14 cellular contexts compared by ENCODE assay signal in genomic region chr7:116687801-116688201, GRCh38. TPM values are rescaled to one million over a fixed set of nuclear protein-coding genes. Genes with fewer than 3 reads are reported as not detected.
DNase-seq lines count a peak whose midpoint lies in the region; ATAC-seq and FAIRE-seq lines count a peak whose summit lies in the region.
"Had no signal": no experiment of that assay in that cellular context is flagged by ENCODE, and none has a peak within 500 bp of the region (broad histone marks: within the 10 kb centered on the region; RNA-seq: fewer than 3 reads in every experiment).

No MANE protein-coding gene starts in this region.

- DNase-seq in ELR (ENCODE audit: low read depth) = peak; percentile 91
- DNase-seq in RCC 7860 (ENCODE audit: low spot score) = peak; percentile 84
- peak; percentile 36 for DNase-seq in fibroblast of gingiva (ENCODE audit: low read depth)
- DNase-seq in trophoblast cell = peak in 1 of 2 donors; percentile 29
- no peak for DNase-seq in NCI-H2227 treated with DMSO at 0.1 percent for 48 hours (lab: John Stamatoyannopoulos, UW)
- no peak for DNase-seq in mucosa of gallbladder (ENCODE audit: low spot score)
- no peak for DNase-seq in NCI-H2171 treated with DMSO at 0.1 percent for 48 hours (lab: John Stamatoyannopoulos, UW)
- DNase-seq: activated T-cell treated with anti-CD3 and anti-CD28 coated beads, Interleukin-2, amount 50 U/mL, for 24 hours; H9; lower lobe of right lung; NCI-H524 treated with DMSO at 0.1 percent for 48 hours had no signal

- no peak for ATAC-seq in GM21447 (IDR thresholded peaks at IDR 0.05; ENCODE audit: unreplicated experiment)

- H3K9ac ChIP-seq in trophoblast cell (ENCODE audit: low read length) = no peak overlapping the region

- no peak overlapping the region for H4K91ac ChIP-seq in trophoblast cell (ENCODE audit: low read depth, low read length)

- H3K4me1 ChIP-seq in trophoblast cell (ENCODE audit: control insufficient read depth in 1 of 2, insufficient read depth in 2 of 2, low read length in 2 of 2) = peaks cover 3% of the 10 kb centered on the region in 2 experiments
- H3K4me1 ChIP-seq: lower lobe of right lung had no signal

- no peaks in the 10 kb centered on the region for H3K27me3 ChIP-seq in trophoblast cell (ENCODE audit: insufficient read depth, low read length)
- H3K27me3 ChIP-seq: suprapubic skin had no signal

- peak overlapping the region; percentile 36 for H4K12ac ChIP-seq in trophoblast cell (ENCODE audit: low read depth, low read length)

- H3K27ac ChIP-seq in trophoblast cell (ENCODE audit: low read depth, low read length) = no peak overlapping the region
- H3K27ac ChIP-seq: HL-60, lower lobe of right lung, suprapubic skin had no signal

- H3K36me3 ChIP-seq in trophoblast cell (ENCODE audit: control insufficient read depth in 1 of 2, insufficient read depth in 2 of 2, low read length in 2 of 2) = no peaks in the 10 kb centered on the region
- H3K36me3 ChIP-seq: lower lobe of right lung, suprapubic skin had no signal

- H3K79me2 ChIP-seq in trophoblast cell (ENCODE audit: control insufficient read depth, insufficient read depth, low read length, poor library complexity) = no peaks in the 10 kb centered on the region

- H3K14ac ChIP-seq in trophoblast cell (ENCODE audit: low read length) = no peak overlapping the region

- no peak overlapping the region for H3K4me2 ChIP-seq in trophoblast cell (ENCODE audit: low read length)

- peak overlapping the region; percentile 71 for H2AFZ ChIP-seq in trophoblast cell (ENCODE audit: insufficient read depth, low read length, poor library complexity)

- no peaks in the 10 kb centered on the region for H3K9me3 ChIP-seq in trophoblast cell (ENCODE audit: insufficient read depth, low read depth, low read length)
- H3K9me3 ChIP-seq: lower lobe of right lung, suprapubic skin had no signal

- H2AK5ac ChIP-seq in trophoblast cell (ENCODE audit: low read length) = no peak overlapping the region

- WGBS in trophoblast cell (ENCODE audit: extremely low coverage, insufficient coverage, insufficient read length) = no CpG with 5 or more reads among the region's 7 CpGs

- H2BK12ac ChIP-seq in trophoblast cell (ENCODE audit: low read length) = peak overlapping the region; percentile 50

- FAIRE-seq in RCC 7860 (lab: Jason Lieb, UNC) = peak; percentile 98

- no peaks in the 10 kb centered on the region for H3K79me1 ChIP-seq in trophoblast cell (ENCODE audit: low read length)

- no peak overlapping the region for H3K18ac ChIP-seq in trophoblast cell (ENCODE audit: low read length)

- no peak overlapping the region for H4K8ac ChIP-seq in trophoblast cell (ENCODE audit: low read depth, low read length)

- no peak overlapping the region for H3K23ac ChIP-seq in trophoblast cell (ENCODE audit: low read length)

- no peak overlapping the region for H2BK120ac ChIP-seq in trophoblast cell (ENCODE audit: insufficient read depth, low read length, poor library complexity)

- H3K4ac ChIP-seq in trophoblast cell (ENCODE audit: low read depth, low read length) = no peak overlapping the region

- no peak overlapping the region for H3K4me3 ChIP-seq in trophoblast cell (ENCODE audit: low read depth, low read length)
- H3K4me3 ChIP-seq: lower lobe of right lung, suprapubic skin had no signal

- no peak overlapping the region for H2BK5ac ChIP-seq in trophoblast cell (ENCODE audit: low read depth, low read length, poor library complexity)

RNA-seq across cellular contexts. Expression of gene MET, which starts 15.8 kb away (rescaled TPM):
- 16.2 and 16.3 TPM in 2 replicates for polyA plus RNA-seq in trophoblast cell (2013)
- 59.4 TPM for total RNA-seq in mucosa of gallbladder

Comparison
In these comparisons a context has a peak if more than half of its experiments do, and no peak if none do; other contexts are left out.
1. DNase-seq: peak in ELR (single experiment), RCC 7860 (single experiment) and fibroblast of gingiva (single experiment); none in NCI-H2227 treated with DMSO at 0.1 percent for 48 hours (single experiment), mucosa of gallbladder (single experiment) and NCI-H2171 treated with DMSO at 0.1 percent for 48 hours (single experiment).